3 cellular contexts compared by ENCODE assay signal in the genomic region with DNA sequence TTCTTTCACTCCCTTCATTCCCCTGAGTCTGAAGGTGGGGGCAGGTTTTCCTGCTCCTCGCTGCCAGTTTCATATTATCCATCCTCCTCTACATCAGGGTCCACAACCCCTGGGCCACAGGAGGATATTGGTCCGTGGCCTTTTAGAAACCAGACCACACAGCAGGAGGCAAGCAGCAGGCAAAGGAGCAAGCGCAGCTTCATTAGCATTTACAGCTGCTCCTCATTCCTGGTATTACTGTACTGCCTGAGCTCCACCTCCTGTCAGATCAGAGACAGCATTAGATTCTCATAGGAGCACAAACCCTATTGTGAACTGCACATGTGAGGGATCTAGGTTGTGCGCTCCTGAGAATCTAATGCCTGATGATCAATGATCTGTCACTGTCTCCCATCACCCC.
TF ChIP-seq lines count a peak whose summit lies in the region.

No MANE protein-coding gene starts in this region.

TF ChIP-seq in SK-N-SH treated with all-trans-retinoic acid at 6 μM for 48 hours, 23 proteins besides CTCF, POLR2A, EP300 and RAD21 (continues in another document):
- TF ChIP-seq, protein P1, sequence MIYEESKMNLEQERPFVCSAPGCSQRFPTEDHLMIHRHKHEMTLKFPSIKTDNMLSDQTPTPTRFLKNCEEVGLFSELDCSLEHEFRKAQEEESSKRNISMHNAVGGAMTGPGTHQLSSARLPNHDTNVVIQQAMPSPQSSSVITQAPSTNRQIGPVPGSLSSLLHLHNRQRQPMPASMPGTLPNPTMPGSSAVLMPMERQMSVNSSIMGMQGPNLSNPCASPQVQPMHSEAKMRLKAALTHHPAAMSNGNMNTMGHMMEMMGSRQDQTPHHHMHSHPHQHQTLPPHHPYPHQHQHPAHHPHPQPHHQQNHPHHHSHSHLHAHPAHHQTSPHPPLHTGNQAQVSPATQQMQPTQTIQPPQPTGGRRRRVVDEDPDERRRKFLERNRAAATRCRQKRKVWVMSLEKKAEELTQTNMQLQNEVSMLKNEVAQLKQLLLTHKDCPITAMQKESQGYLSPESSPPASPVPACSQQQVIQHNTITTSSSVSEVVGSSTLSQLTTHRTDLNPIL (CRISPR knock-in tag; IDR thresholded peaks at IDR 0.05; ENCODE audit: low read depth), result no peak
- TF ChIP-seq GLIS3 (CRISPR knock-in tag; IDR thresholded peaks at IDR 0.05), result no peak
- no peak for TF ChIP-seq TOX (CRISPR knock-in tag; IDR thresholded peaks at IDR 0.05; ENCODE audit: borderline replicate concordance)
- no peak for TF ChIP-seq ZFP30 (CRISPR knock-in tag; IDR thresholded peaks at IDR 0.05)
- TF ChIP-seq ZFP3 (CRISPR knock-in tag; IDR thresholded peaks at IDR 0.05), result no peak
- TF ChIP-seq, protein P2, sequence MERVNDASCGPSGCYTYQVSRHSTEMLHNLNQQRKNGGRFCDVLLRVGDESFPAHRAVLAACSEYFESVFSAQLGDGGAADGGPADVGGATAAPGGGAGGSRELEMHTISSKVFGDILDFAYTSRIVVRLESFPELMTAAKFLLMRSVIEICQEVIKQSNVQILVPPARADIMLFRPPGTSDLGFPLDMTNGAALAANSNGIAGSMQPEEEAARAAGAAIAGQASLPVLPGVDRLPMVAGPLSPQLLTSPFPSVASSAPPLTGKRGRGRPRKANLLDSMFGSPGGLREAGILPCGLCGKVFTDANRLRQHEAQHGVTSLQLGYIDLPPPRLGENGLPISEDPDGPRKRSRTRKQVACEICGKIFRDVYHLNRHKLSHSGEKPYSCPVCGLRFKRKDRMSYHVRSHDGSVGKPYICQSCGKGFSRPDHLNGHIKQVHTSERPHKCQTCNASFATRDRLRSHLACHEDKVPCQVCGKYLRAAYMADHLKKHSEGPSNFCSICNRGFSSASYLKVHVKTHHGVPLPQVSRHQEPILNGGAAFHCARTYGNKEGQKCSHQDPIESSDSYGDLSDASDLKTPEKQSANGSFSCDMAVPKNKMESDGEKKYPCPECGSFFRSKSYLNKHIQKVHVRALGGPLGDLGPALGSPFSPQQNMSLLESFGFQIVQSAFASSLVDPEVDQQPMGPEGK (CRISPR knock-in tag; IDR thresholded peaks at IDR 0.05; ENCODE audit: borderline replicate concordance), result no peak
- TF ChIP-seq SNAI2 (CRISPR knock-in tag; IDR thresholded peaks at IDR 0.05), result no peak
- no peak for TF ChIP-seq RARB (CRISPR knock-in tag; IDR thresholded peaks at IDR 0.05)
- TF ChIP-seq ZC3H10 (CRISPR knock-in tag; IDR thresholded peaks at IDR 0.05), result no peak
- TF ChIP-seq OSR1 (CRISPR knock-in tag; IDR thresholded peaks at IDR 0.05), result no peak
- no peak for TF ChIP-seq ZNF70 (CRISPR knock-in tag; IDR thresholded peaks at IDR 0.05)
- TF ChIP-seq ISL1 (CRISPR knock-in tag; IDR thresholded peaks at IDR 0.05), result no peak
- no peak for TF ChIP-seq CSDC2 (CRISPR knock-in tag; IDR thresholded peaks at IDR 0.05)
- no peak for TF ChIP-seq TCF4 (CRISPR knock-in tag; IDR thresholded peaks at IDR 0.05; ENCODE audit: borderline replicate concordance)
- no peak for TF ChIP-seq PPARA (CRISPR knock-in tag; IDR thresholded peaks at IDR 0.05; ENCODE audit: borderline replicate concordance)
- TF ChIP-seq ZNF565 (CRISPR knock-in tag; conservative IDR thresholded peaks at IDR 0.05; ENCODE audit: low read depth), result no peak

TF ChIP-seq in SK-N-SH, 30 proteins besides CTCF, POLR2A, EP300 and RAD21 (continued from another document):
- TF ChIP-seq ELF1 (IDR thresholded peaks at IDR 0.05), result no peak
- no peak for TF ChIP-seq CHD2 (IDR thresholded peaks at IDR 0.05; ENCODE audit: low read length, partially characterized antibody)
- no peak for TF ChIP-seq JUND (IDR thresholded peaks at IDR 0.05)
- TF ChIP-seq NFIC (IDR thresholded peaks at IDR 0.05; ENCODE audit: borderline replicate concordance), result no peak
- no peak for TF ChIP-seq GATA2 (CRISPR knock-in tag; IDR thresholded peaks at IDR 0.05)
- TF ChIP-seq RXRA (IDR thresholded peaks at IDR 0.05; ENCODE audit: borderline replicate concordance, low read depth), result no peak
- no peak for TF ChIP-seq SIN3A (IDR thresholded peaks at IDR 0.05; ENCODE audit: borderline replicate concordance, low read depth, low read length)
- TF ChIP-seq, protein P3, sequence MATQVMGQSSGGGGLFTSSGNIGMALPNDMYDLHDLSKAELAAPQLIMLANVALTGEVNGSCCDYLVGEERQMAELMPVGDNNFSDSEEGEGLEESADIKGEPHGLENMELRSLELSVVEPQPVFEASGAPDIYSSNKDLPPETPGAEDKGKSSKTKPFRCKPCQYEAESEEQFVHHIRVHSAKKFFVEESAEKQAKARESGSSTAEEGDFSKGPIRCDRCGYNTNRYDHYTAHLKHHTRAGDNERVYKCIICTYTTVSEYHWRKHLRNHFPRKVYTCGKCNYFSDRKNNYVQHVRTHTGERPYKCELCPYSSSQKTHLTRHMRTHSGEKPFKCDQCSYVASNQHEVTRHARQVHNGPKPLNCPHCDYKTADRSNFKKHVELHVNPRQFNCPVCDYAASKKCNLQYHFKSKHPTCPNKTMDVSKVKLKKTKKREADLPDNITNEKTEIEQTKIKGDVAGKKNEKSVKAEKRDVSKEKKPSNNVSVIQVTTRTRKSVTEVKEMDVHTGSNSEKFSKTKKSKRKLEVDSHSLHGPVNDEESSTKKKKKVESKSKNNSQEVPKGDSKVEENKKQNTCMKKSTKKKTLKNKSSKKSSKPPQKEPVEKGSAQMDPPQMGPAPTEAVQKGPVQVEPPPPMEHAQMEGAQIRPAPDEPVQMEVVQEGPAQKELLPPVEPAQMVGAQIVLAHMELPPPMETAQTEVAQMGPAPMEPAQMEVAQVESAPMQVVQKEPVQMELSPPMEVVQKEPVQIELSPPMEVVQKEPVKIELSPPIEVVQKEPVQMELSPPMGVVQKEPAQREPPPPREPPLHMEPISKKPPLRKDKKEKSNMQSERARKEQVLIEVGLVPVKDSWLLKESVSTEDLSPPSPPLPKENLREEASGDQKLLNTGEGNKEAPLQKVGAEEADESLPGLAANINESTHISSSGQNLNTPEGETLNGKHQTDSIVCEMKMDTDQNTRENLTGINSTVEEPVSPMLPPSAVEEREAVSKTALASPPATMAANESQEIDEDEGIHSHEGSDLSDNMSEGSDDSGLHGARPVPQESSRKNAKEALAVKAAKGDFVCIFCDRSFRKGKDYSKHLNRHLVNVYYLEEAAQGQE (IDR thresholded peaks at IDR 0.05; ENCODE audit: low read depth, low read length), result no peak
- no peak for TF ChIP-seq SMC3 (IDR thresholded peaks at IDR 0.05; ENCODE audit: low read depth, low read length)
- no peak for TF ChIP-seq RFX5 (IDR thresholded peaks at IDR 0.05; ENCODE audit: low read length)
- TF ChIP-seq, protein P4, sequence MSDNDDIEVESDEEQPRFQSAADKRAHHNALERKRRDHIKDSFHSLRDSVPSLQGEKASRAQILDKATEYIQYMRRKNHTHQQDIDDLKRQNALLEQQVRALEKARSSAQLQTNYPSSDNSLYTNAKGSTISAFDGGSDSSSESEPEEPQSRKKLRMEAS (IDR thresholded peaks at IDR 0.05; ENCODE audit: low read depth), result no peak
- TF ChIP-seq NRF1 (IDR thresholded peaks at IDR 0.05; ENCODE audit: low read depth, low read length), result no peak
- TF ChIP-seq FOXJ3 (CRISPR knock-in tag; IDR thresholded peaks at IDR 0.05), result no peak
- no peak for TF ChIP-seq TAF1 (IDR thresholded peaks at IDR 0.05; ENCODE audit: borderline replicate concordance, low read depth, low read length)
- TF ChIP-seq, protein P5, sequence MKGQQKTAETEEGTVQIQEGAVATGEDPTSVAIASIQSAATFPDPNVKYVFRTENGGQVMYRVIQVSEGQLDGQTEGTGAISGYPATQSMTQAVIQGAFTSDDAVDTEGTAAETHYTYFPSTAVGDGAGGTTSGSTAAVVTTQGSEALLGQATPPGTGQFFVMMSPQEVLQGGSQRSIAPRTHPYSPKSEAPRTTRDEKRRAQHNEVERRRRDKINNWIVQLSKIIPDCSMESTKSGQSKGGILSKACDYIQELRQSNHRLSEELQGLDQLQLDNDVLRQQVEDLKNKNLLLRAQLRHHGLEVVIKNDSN (IDR thresholded peaks at IDR 0.05; ENCODE audit: borderline replicate concordance, low read depth), result no peak
- no peak for TF ChIP-seq YY1 (IDR thresholded peaks at IDR 0.05; ENCODE audit: low read depth)
- TF ChIP-seq, protein P6, sequence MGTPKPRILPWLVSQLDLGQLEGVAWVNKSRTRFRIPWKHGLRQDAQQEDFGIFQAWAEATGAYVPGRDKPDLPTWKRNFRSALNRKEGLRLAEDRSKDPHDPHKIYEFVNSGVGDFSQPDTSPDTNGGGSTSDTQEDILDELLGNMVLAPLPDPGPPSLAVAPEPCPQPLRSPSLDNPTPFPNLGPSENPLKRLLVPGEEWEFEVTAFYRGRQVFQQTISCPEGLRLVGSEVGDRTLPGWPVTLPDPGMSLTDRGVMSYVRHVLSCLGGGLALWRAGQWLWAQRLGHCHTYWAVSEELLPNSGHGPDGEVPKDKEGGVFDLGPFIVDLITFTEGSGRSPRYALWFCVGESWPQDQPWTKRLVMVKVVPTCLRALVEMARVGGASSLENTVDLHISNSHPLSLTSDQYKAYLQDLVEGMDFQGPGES (IDR thresholded peaks at IDR 0.05; ENCODE audit: low read depth, low read length), result no peak

TF ChIP-seq in H1, 55 proteins besides CTCF, POLR2A, EP300 and RAD21 (continued from another document):
- TF ChIP-seq, protein P7, sequence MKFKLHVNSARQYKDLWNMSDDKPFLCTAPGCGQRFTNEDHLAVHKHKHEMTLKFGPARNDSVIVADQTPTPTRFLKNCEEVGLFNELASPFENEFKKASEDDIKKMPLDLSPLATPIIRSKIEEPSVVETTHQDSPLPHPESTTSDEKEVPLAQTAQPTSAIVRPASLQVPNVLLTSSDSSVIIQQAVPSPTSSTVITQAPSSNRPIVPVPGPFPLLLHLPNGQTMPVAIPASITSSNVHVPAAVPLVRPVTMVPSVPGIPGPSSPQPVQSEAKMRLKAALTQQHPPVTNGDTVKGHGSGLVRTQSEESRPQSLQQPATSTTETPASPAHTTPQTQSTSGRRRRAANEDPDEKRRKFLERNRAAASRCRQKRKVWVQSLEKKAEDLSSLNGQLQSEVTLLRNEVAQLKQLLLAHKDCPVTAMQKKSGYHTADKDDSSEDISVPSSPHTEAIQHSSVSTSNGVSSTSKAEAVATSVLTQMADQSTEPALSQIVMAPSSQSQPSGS (IDR thresholded peaks at IDR 0.05; ENCODE audit: low read length), result no peak
- TF ChIP-seq CBX8 (IDR thresholded peaks at IDR 0.05; ENCODE audit: borderline replicate concordance, low read depth, low read length), result no peak
- TF ChIP-seq, protein P4 (IDR thresholded peaks at IDR 0.05), result no peak
- TF ChIP-seq CREB1 (IDR thresholded peaks at IDR 0.05), result no peak
- TF ChIP-seq, protein P8, sequence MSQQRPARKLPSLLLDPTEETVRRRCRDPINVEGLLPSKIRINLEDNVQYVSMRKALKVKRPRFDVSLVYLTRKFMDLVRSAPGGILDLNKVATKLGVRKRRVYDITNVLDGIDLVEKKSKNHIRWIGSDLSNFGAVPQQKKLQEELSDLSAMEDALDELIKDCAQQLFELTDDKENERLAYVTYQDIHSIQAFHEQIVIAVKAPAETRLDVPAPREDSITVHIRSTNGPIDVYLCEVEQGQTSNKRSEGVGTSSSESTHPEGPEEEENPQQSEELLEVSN (IDR thresholded peaks at IDR 0.05), result no peak
- no peak for TF ChIP-seq SRF (IDR thresholded peaks at IDR 0.05; ENCODE audit: low read depth, low read length)
- TF ChIP-seq SP1 (IDR thresholded peaks at IDR 0.05; ENCODE audit: low read depth, low read length), result no peak
- no peak for TF ChIP-seq MAFK (IDR thresholded peaks at IDR 0.05; ENCODE audit: low read depth, low read length)
- no peak for TF ChIP-seq BCL11A (IDR thresholded peaks at IDR 0.05; ENCODE audit: low read depth in 2 of 2, low read length in 2 of 2)
- no peak for TF ChIP-seq TEAD4 (IDR thresholded peaks at IDR 0.05; ENCODE audit: low read depth, low read length)
